In the genomic region with DNA sequence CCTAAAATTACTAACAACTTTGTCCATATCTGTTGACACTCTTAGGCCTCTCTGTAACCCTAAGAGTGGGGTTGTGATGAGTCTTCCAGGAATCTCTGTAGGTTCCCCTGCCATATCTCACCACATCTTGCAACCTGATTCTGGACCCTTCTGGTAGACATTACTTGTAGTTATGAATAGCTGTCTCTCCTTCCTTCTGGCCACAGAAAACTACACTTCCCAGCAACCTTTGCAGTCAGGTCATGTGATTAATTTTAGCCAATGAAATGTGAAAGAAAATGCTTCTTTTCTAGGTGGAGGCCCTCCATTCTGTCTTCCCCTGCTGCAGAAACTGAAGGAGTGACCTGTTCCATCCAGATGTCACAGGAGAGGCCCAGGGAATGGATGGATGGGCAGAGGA, we compare ENCODE assay signal across 12 cellular contexts.
A peak's percentile ranks its signal among the peaks of the same experiment; 100 is the strongest.
DNase-seq lines count a peak whose midpoint lies in the region; ATAC-seq and TF ChIP-seq lines count a peak whose summit lies in the region.
"Had no signal": no experiment of that assay in that cellular context is flagged by ENCODE, and none has a peak within 500 bp of the region (broad histone marks: within the 10 kb centered on the region; RNA-seq: fewer than 3 reads in every experiment).

No MANE protein-coding gene starts in this region.

- no peak overlapping the region for H3K4me3 ChIP-seq in DND-41 (ENCODE audit: low read depth in 1 of 2, low read length in 2 of 2)
- H3K4me3 ChIP-seq: left ventricle myocardium inferior, skin epidermis, transverse colon had no signal

- no peak overlapping the region for H3K4me2 ChIP-seq in DND-41 (ENCODE audit: insufficient read depth, low read length)

- peaks cover 27% of the 10 kb centered on the region; the same call in 1 of the 2 replicates for H3K36me3 ChIP-seq in DND-41 (ENCODE audit: insufficient read depth, low read length)
- H3K36me3 ChIP-seq: brain microvascular endothelial cell, transverse colon had no signal

- no peak overlapping the region for H2AFZ ChIP-seq in DND-41 (ENCODE audit: low read depth, low read length)

- H3K27ac ChIP-seq in DND-41 (ENCODE audit: low read length) (no peak overlapping the region), foreskin keratinocyte (no peak overlapping the region)
- H3K27ac ChIP-seq: brain microvascular endothelial cell, left ventricle myocardium inferior, skin epidermis, transverse colon had no signal

- no peaks in the 10 kb centered on the region for H3K9me3 ChIP-seq in DND-41 (ENCODE audit: insufficient read depth, low read length, severe bottlenecking)
- H3K9me3 ChIP-seq: left ventricle myocardium inferior, transverse colon had no signal

- DNase-seq in DND-41 (no peak), OCI-M1 (lab: John Stamatoyannopoulos, UW) (peak; percentile 38), foreskin keratinocyte (no peak), NCI-H1048 (lab: John Stamatoyannopoulos, UW) (no peak), GOT3 (lab: John Stamatoyannopoulos, UW) (no peak)
- no peak for DNase-seq in stimulated activated naive CD4-positive, alpha-beta T cell treated with Interleukin-2 at 50 U/mL for 16 hours (lab: John Stamatoyannopoulos, UW)
- DNase-seq: brain microvascular endothelial cell, COR-L47, left ventricle myocardium inferior, transverse colon had no signal

- no peak for TF ChIP-seq CTCF in DND-41 (IDR thresholded peaks at IDR 0.05; ENCODE audit: borderline replicate concordance, extremely low read depth, low read length, poor library complexity, severe bottlenecking)
- TF ChIP-seq CTCF in foreskin keratinocyte (conservative IDR thresholded peaks at IDR 0.05), result no peak

- ATAC-seq in DND-41 (ENCODE audit: insufficient read depth, low read depth) (peak; percentile 48; the same call in 2 of the 3 replicates), GM18867 (IDR thresholded peaks at IDR 0.05; ENCODE audit: unreplicated experiment) (peak; percentile 41), foreskin keratinocyte (peak; percentile 19)

- H3K79me2 ChIP-seq in DND-41 (ENCODE audit: insufficient read depth, low read length), result no peaks in the 10 kb centered on the region

- no peaks in the 10 kb centered on the region for H3K4me1 ChIP-seq in DND-41 (ENCODE audit: insufficient read depth, low read length)
- H3K4me1 ChIP-seq in foreskin keratinocyte, result no peaks in the 10 kb centered on the region
- H3K4me1 ChIP-seq: left ventricle myocardium inferior, transverse colon had no signal

- H3K9ac ChIP-seq in DND-41 (ENCODE audit: low read depth, low read length), result no peak overlapping the region

- no peaks in the 10 kb centered on the region for H3K27me3 ChIP-seq in DND-41 (ENCODE audit: insufficient read depth, low read length, poor library complexity)
- H3K27me3 ChIP-seq in foreskin keratinocyte, result no peaks in the 10 kb centered on the region
- H3K27me3 ChIP-seq: brain microvascular endothelial cell, transverse colon had no signal

- no peaks in the 10 kb centered on the region for H4K20me1 ChIP-seq in DND-41 (ENCODE audit: insufficient read depth, low read length)
